ENCODE assay signal across 8 cellular contexts in the genomic region with DNA sequence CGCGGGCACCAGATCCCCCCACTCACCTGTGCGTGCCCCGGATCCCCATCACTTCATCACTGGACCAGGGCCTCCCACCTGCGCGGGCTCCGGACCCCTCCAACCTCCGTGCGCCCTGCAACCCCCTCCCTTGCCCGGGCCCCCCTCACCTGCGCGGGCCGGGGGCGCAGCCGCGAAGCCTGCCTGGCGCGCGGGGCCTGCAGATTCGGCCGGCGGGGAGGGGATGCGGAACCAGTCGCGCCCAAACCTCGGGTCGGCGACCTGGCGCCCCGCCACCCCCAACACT. TPM values are rescaled to one million over a fixed set of nuclear protein-coding genes. Genes with fewer than 3 reads are reported as not detected.
DNase-seq lines count a peak whose midpoint lies in the region; ATAC-seq and TF ChIP-seq lines count a peak whose summit lies in the region.

No MANE protein-coding gene starts in this region.

- peak overlapping the region; percentile 100 for H3K4me2 ChIP-seq in BLaER1

- no peak for TF ChIP-seq CTCF in dorsolateral prefrontal cortex (IDR thresholded peaks at IDR 0.05 in 54 of 56, conservative IDR thresholded peaks at IDR 0.05 in 2 of 56; ENCODE audit: low read depth in 1 of 56, partially characterized antibody in 56 of 56)

- POLR2A ChIA-PET in naive thymus-derived CD8-positive, alpha-beta T cell (lab: Charles Lee): interaction anchor here (1.0 to 2.8 kb wide), 5 partner anchors 11 to 768 kb away, joined by 3 to 43 read pairs (median 4); a partner anchor contains a TSS

- H3K4me3 ChIP-seq in BLaER1 (peak overlapping the region; percentile 97), dorsolateral prefrontal cortex (peak overlapping the region; percentile 58 to 93 (median 82))

- H3K9ac ChIP-seq in BLaER1: peak overlapping the region; percentile 88

- peaks cover 4% of the 10 kb centered on the region; the same call in 1 of the 2 replicates for H3K9me3 ChIP-seq in BLaER1

- peaks cover 25% of the 10 kb centered on the region for H3K4me1 ChIP-seq in BLaER1

- no peaks in the 10 kb centered on the region for H3K27me3 ChIP-seq in BLaER1
- H3K27me3 ChIP-seq in dorsolateral prefrontal cortex: no peaks in the 10 kb centered on the region

- no peak for TF ChIP-seq RAD21 in Ishikawa (IDR thresholded peaks at IDR 0.05; ENCODE audit: low read depth)

- peak overlapping the region in 9 of 10 donors; percentile 50 to 88 (median 81) for H3K4me3 Mint-ChIP-seq in naive thymus-derived CD8-positive, alpha-beta T cell

- peaks cover 9 to 18% (median 17%) of the 10 kb centered on the region in 4 donors for H3K4me1 Mint-ChIP-seq in naive thymus-derived CD8-positive, alpha-beta T cell

- no peak for TF ChIP-seq EP300 in Ishikawa (IDR thresholded peaks at IDR 0.05; ENCODE audit: borderline replicate concordance)

- H3K27me3 Mint-ChIP-seq in naive thymus-derived CD8-positive, alpha-beta T cell: no peaks in the 10 kb centered on the region

- H3K36me3 ChIP-seq in BLaER1: peaks cover 26% of the 10 kb centered on the region

- intact Hi-C loops in dorsolateral prefrontal cortex (cut with DNase I): no loop called here

- peak overlapping the region in 2 of 10 donors; percentile 52 to 81 for H3K27ac Mint-ChIP-seq in naive thymus-derived CD8-positive, alpha-beta T cell

- H4K20me1 ChIP-seq in BLaER1: peaks cover 25% of the 10 kb centered on the region

- H3K9me3 Mint-ChIP-seq in naive thymus-derived CD8-positive, alpha-beta T cell: no peaks in the 10 kb centered on the region

- H3K27ac ChIP-seq in BLaER1 (peak overlapping the region; percentile 79), dorsolateral prefrontal cortex (peak overlapping the region in 3 of 59 donors; percentile 28 to 32 (median 31))

- peak in 1 of 2 donors; percentile 3 for ATAC-seq in naive thymus-derived CD8-positive, alpha-beta T cell
- ATAC-seq in HG02885 (IDR thresholded peaks at IDR 0.05; ENCODE audit: poor library complexity, unreplicated experiment) (no peak), HG03354 (IDR thresholded peaks at IDR 0.05; ENCODE audit: poor library complexity, severe bottlenecking, unreplicated experiment) (no peak)

- peaks cover 0 to 2% (median 0%) of the 10 kb centered on the region in 3 donors for H3K36me3 Mint-ChIP-seq in naive thymus-derived CD8-positive, alpha-beta T cell

- DNase-seq in dorsolateral prefrontal cortex (no peak), NCI-H187 (lab: John Stamatoyannopoulos, UW) (no peak), NCI-H526 (lab: John Stamatoyannopoulos, UW) (no peak)
- no peak for DNase-seq in naive thymus-derived CD8-positive, alpha-beta T cell

TF ChIP-seq in Ishikawa, 13 proteins besides CTCF, POLR2A, EP300 and RAD21:
- TF ChIP-seq TEAD4 (IDR thresholded peaks at IDR 0.05) (no peak), ZBTB7A (IDR thresholded peaks at IDR 0.05; ENCODE audit: low read depth) (peak; percentile 66; the same call in 1 of the 2 replicates)
TF ChIP-seq in Ishikawa: peak in this region for 1.

RNA-seq across cellular contexts. Expression of a gene that starts 0.2 kb away (rescaled TPM):
- 10 to 100 TPM in 52 of 120 experiments, 1 to 10 TPM in 68; 6.0 to 20.7 (median 9.3) TPM for total RNA-seq in dorsolateral prefrontal cortex
- total RNA-seq in naive thymus-derived CD8-positive, alpha-beta T cell: 10 to 100 TPM; 10.3 to 12.0 TPM
- 1 to 10 TPM; 1.1 to 4.4 (median 4.2) TPM for polyA plus RNA-seq in naive thymus-derived CD8-positive, alpha-beta T cell

RNA-seq across cellular contexts. Expression of a gene that starts 16.3 kb away (rescaled TPM):
- total RNA-seq in dorsolateral prefrontal cortex: 10 to 100 TPM; 12.8 to 46.5 (median 27.3) TPM
- total RNA-seq in naive thymus-derived CD8-positive, alpha-beta T cell: 100 to 1,000 TPM; 122 to 136 TPM
- 1 to 10 TPM; 2.7 to 2.8 (median 2.8) TPM for polyA plus RNA-seq in naive thymus-derived CD8-positive, alpha-beta T cell

RNA-seq across cellular contexts. Expression of a gene that starts 16.6 kb away (rescaled TPM):
- total RNA-seq in dorsolateral prefrontal cortex: 10 to 100 TPM; 23.8 to 70.9 (median 46.9) TPM
- 10 to 100 TPM; 50.8 to 53.3 TPM for total RNA-seq in naive thymus-derived CD8-positive, alpha-beta T cell
- 100 to 1,000 TPM in 2 of 3 donors, 10 to 100 TPM in 1; 85.2 to 135 (median 107) TPM for polyA plus RNA-seq in naive thymus-derived CD8-positive, alpha-beta T cell

RNA-seq across cellular contexts. Expression of a gene that starts 56.5 kb away (rescaled TPM):
- total RNA-seq in dorsolateral prefrontal cortex: 100 to 1,000 TPM; 143 to 915 (median 275) TPM
- under 1 TPM in 1 of 2 experiments, not detected in 1; 0.42 TPM for total RNA-seq in naive thymus-derived CD8-positive, alpha-beta T cell
- not detected for polyA plus RNA-seq in naive thymus-derived CD8-positive, alpha-beta T cell

RNA-seq across cellular contexts. Expression of a gene that starts 57.3 kb away (rescaled TPM):
- total RNA-seq in dorsolateral prefrontal cortex: 1 to 10 TPM in 23 of 120 experiments, under 1 TPM in 78, not detected in 19; 0.35 to 2.6 (median 0.77) TPM
- not detected for total RNA-seq in naive thymus-derived CD8-positive, alpha-beta T cell
- polyA plus RNA-seq in naive thymus-derived CD8-positive, alpha-beta T cell: not detected
